ENCODE assay signal across 22 cellular contexts in the genomic region with DNA sequence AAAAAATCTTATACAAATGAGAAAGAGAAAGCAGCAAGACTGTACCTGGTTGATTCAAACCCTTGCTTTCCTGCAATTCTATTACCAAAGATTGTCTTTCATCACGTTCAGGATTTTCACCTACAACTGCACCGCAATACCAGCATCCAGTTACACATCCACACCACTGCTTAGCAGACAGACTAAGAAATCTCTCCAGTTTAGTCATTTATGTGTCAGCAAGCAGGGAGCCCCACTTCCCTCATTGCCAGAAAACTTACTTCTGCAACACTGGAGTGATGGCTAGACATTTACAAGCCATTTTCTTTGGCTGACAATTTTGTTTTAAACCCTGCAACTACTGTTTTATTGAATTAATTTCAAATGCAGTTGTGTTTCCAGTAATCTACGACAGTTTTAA.
A peak's percentile ranks its signal among the peaks of the same experiment; 100 is the strongest.
DNase-seq lines count a peak whose midpoint lies in the region; ATAC-seq and TF ChIP-seq lines count a peak whose summit lies in the region.
"Had no signal": no experiment of that assay in that cellular context is flagged by ENCODE, and none has a peak within 500 bp of the region (broad histone marks: within the 10 kb centered on the region; RNA-seq: fewer than 3 reads in every experiment).

No MANE protein-coding gene starts in this region.

- peak; percentile 46 for DNase-seq in AG08395 (ENCODE audit: low spot score)
- peak; percentile 37 for DNase-seq in HFFc6
- peak; percentile 40 for DNase-seq in amniotic epithelial cell (ENCODE audit: low read depth)
- peak; percentile 15 for DNase-seq in fibroblast of the aortic adventitia (ENCODE audit: low read depth)
- no peak for DNase-seq in NOMO-1 treated with dmso at 0.1 percent for 144 hours (lab: John Stamatoyannopoulos, UW; ENCODE audit: unreplicated experiment)
- no peak for DNase-seq in activated CD4-positive, alpha-beta T cell treated with anti-CD3 and anti-CD28 coated beads, Interleukin-2, amount 50 U/mL, for 48 hours
- no peak for DNase-seq in NOMO-1 (lab: John Stamatoyannopoulos, UW; ENCODE audit: unreplicated experiment in 2 of 2)
- DNase-seq: ACHN; CD8-positive, alpha-beta memory T cell; GF-D8; H7; MV-4-11; NCI-H1105 treated with DMSO at 0.1 percent for 48 hours; NCI-H2029 treated with DMSO at 0.1 percent for 48 hours; NCI-H226; NCI-H510A treated with DMSO at 0.1 percent for 48 hours; NCI-H748 treated with DMSO at 0.1 percent for 48 hours; Peyer's patch; SJCRH30; T-helper 1 cell had no signal

- H3K4me1 Mint-ChIP-seq in HFFc6 (ENCODE audit: low read depth), result peaks cover 15% of the 10 kb centered on the region
- H3K4me1 Mint-ChIP-seq: CD8-positive, alpha-beta memory T cell had no signal

- no peaks in the 10 kb centered on the region for H3K9me3 Mint-ChIP-seq in HFFc6

- H3K4me3 ChIP-seq in fibroblast of the aortic adventitia (ENCODE audit: low read depth, low read length), result no peak overlapping the region
- H3K4me3 ChIP-seq: Peyer's patch, SJCRH30 had no signal

- no peak for TF ChIP-seq CTCF in HFFc6 (IDR thresholded peaks at IDR 0.05)
- no peak for TF ChIP-seq CTCF in fibroblast of the aortic adventitia (IDR thresholded peaks at IDR 0.05; ENCODE audit: insufficient read depth, low read length)

- H3K36me3 Mint-ChIP-seq in HFFc6 (ENCODE audit: low read depth), result no peaks in the 10 kb centered on the region
- H3K36me3 Mint-ChIP-seq: CD8-positive, alpha-beta memory T cell had no signal

- no peak overlapping the region for H3K4me3 Mint-ChIP-seq in HFFc6
- H3K4me3 Mint-ChIP-seq: CD8-positive, alpha-beta memory T cell had no signal

- H3K27me3 Mint-ChIP-seq in HFFc6 (ENCODE audit: insufficient read depth), result no peaks in the 10 kb centered on the region

- no peak for ATAC-seq in HG02852 (IDR thresholded peaks at IDR 0.05; ENCODE audit: unreplicated experiment)
- ATAC-seq: HepG2 had no signal

- H3K27ac Mint-ChIP-seq in HFFc6, result no peak overlapping the region
- H3K27ac Mint-ChIP-seq: CD8-positive, alpha-beta memory T cell had no signal

Comparison
In these comparisons a context has a peak if more than half of its experiments do, and no peak if none do; other contexts are left out.
1. DNase-seq: peak in AG08395 (single experiment), HFFc6 (single experiment), amniotic epithelial cell (single experiment) and fibroblast of the aortic adventitia (single experiment); none in NOMO-1 treated with dmso at 0.1 percent for 144 hours (single experiment), activated CD4-positive, alpha-beta T cell treated with anti-CD3 and anti-CD28 coated beads, Interleukin-2, amount 50 U/mL, for 48 hours (0 of 2) and NOMO-1 (0 of 2).